15 cellular contexts compared by ENCODE assay signal in genomic region chr17:20235747-20236146, GRCh38.
"Had no signal": no experiment of that assay in that cellular context is flagged by ENCODE, and none has a peak within 500 bp of the region (broad histone marks: within the 10 kb centered on the region; RNA-seq: fewer than 3 reads in every experiment).

No MANE protein-coding gene starts in this region.

- DNase-seq: activated CD4-positive, alpha-beta T cell treated with anti-CD3 and anti-CD28 coated beads for 48 hours; aorta; dermis blood vessel endothelial cell; left lung; mammary epithelial cell; mucosa of descending colon; naive thymus-derived CD8-positive, alpha-beta T cell; stimulated activated CD4-positive, alpha-beta T cell treated with anti-CD3 and anti-CD28 coated beads, Interleukin-2, amount 100 ng/mL, for 48 hours; stimulated activated naive B cell treated with anti-CD40 and anti-IgM and Interleukin-4, amounts not matched to agents 10 μg/mL and 1 μg/mL and 100 μg/mL, for 72 hours; T-cell; transverse colon; WERI-Rb-1 had no signal

- H3K36me3 Mint-ChIP-seq: naive thymus-derived CD8-positive, alpha-beta T cell had no signal

- H3K4me3 Mint-ChIP-seq: activated T-helper 1 cell treated with anti-CD3 and anti-CD28 coated beads, Interleukin-12 subunit alpha, Interleukin-12 subunit beta, Interleukin-2, Interleukin-4 antibody, amounts not matched to agents 30 ng/mL and 10 ng/mL and 1 ng/mL, durations not matched to agents 14 hours and 24 hours and 36 hours; stimulated activated naive B cell treated with anti-CD40 and anti-IgM and Interleukin-4, amounts not matched to agents 10 μg/mL and 1 μg/mL and 100 μg/mL, for 72 hours had no signal

- H3K4me1 Mint-ChIP-seq: stimulated activated naive B cell treated with anti-CD40 and anti-IgM and Interleukin-4, amounts not matched to agents 10 μg/mL and 1 μg/mL and 100 μg/mL, for 72 hours had no signal

- H3K27ac ChIP-seq: left lung, parathyroid adenoma, transverse colon, vagina, WERI-Rb-1 had no signal

- H3K9me3 Mint-ChIP-seq: stimulated activated naive B cell treated with anti-CD40 and anti-IgM and Interleukin-4, amounts not matched to agents 10 μg/mL and 1 μg/mL and 100 μg/mL, for 72 hours; T-cell had no signal

- ATAC-seq: left lung; mucosa of descending colon; naive thymus-derived CD8-positive, alpha-beta T cell; stimulated activated naive B cell treated with anti-CD40 and anti-IgM and Interleukin-4, amounts not matched to agents 10 μg/mL and 1 μg/mL and 100 μg/mL, for 72 hours; T-cell had no signal

- H3K27ac Mint-ChIP-seq: activated T-helper 1 cell treated with anti-CD3 and anti-CD28 coated beads, Interleukin-12 subunit alpha, Interleukin-12 subunit beta, Interleukin-2, Interleukin-4 antibody, amounts not matched to agents 30 ng/mL and 10 ng/mL and 1 ng/mL, durations not matched to agents 14 hours and 24 hours and 36 hours; stimulated activated naive B cell treated with anti-CD40 and anti-IgM and Interleukin-4, amounts not matched to agents 10 μg/mL and 1 μg/mL and 100 μg/mL, for 72 hours had no signal

- H3K9me3 ChIP-seq: left lung, mucosa of descending colon, transverse colon, vagina had no signal

- H3K27me3 Mint-ChIP-seq: naive thymus-derived CD8-positive, alpha-beta T cell; stimulated activated naive B cell treated with anti-CD40 and anti-IgM and Interleukin-4, amounts not matched to agents 10 μg/mL and 1 μg/mL and 100 μg/mL, for 72 hours; T-cell had no signal
